ENCODE assay signal across 18 cellular contexts in the genomic region with DNA sequence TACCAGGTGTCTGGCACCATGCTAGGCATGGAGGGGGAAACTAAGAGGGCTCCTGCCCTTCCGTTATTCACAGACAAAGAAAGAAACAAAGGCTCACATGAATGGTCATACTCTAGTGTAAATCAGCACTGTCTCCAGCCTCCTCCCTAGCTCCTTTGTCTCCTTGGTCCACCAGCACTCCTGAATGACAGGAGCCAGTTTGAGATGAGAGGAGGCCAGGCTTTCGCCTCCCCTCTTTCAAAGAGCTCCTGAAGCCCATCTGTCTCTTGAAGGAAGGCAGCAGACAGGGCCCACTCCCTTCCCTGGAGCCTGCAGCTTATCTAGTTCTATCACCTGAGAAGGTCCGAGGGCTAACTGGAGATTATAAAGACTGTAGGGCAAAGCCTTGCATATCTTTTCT.
"Had no signal": no experiment of that assay in that cellular context is flagged by ENCODE, and none has a peak within 500 bp of the region (broad histone marks: within the 10 kb centered on the region; RNA-seq: fewer than 3 reads in every experiment).

No MANE protein-coding gene starts in this region.

- H3K9me3 ChIP-seq: esophagus squamous epithelium, ovary, right lobe of liver had no signal

- H3K4me1 ChIP-seq: esophagus squamous epithelium had no signal

- ATAC-seq: activated CD4-positive, alpha-beta T cell treated with anti-CD3 and anti-CD28 coated beads for 36 hours; activated CD8-positive, alpha-beta memory T cell treated with anti-CD3 and anti-CD28 coated beads, Interleukin-2, amount 10 ng/mL, durations not matched to agents 7 days and 5 days; activated T-helper 17 cell treated with anti-CD3 and anti-CD28 coated beads, Interleukin-2, amount 50 U/mL, for 72 hours; left ventricle myocardium superior; right lobe of liver; stimulated activated naive CD8-positive, alpha-beta T cell treated with anti-CD3 and anti-CD28 coated beads, Interleukin-15, amount 100 ng/mL, for 72 hours had no signal

- H3K4me3 ChIP-seq: esophagus squamous epithelium, ovary, right lobe of liver had no signal

- H3K27me3 ChIP-seq: esophagus squamous epithelium, ovary, right lobe of liver had no signal

- H3K27ac ChIP-seq: esophagus squamous epithelium, ovary, right lobe of liver, VCaP had no signal

- H3K36me3 ChIP-seq: esophagus squamous epithelium, ovary, right lobe of liver had no signal

- DNase-seq: activated CD4-positive, alpha-beta memory T cell treated with anti-CD3 and anti-CD28 coated beads for 36 hours; activated CD4-positive, alpha-beta T cell treated with anti-CD3 and anti-CD28 coated beads for 36 hours; activated CD8-positive, alpha-beta memory T cell treated with anti-CD3 and anti-CD28 coated beads, Interleukin-2, amount 10 ng/mL, durations not matched to agents 7 days and 5 days; activated naive CD4-positive, alpha-beta T cell; activated naive CD8-positive, alpha-beta T cell treated with anti-CD3 and anti-CD28 coated beads for 36 hours; activated T-cell treated with anti-CD3 and anti-CD28 coated beads, Interleukin-2, amount 50 U/mL, for 1 hour; amniotic stem cell; effector memory CD4-positive, alpha-beta T cell; esophagus squamous epithelium; left ventricle myocardium superior; ovary; right lobe of liver; small intestine; stimulated activated CD4-positive, alpha-beta T cell treated with anti-CD3 and anti-CD28 coated beads, Interleukin-15, amount 100 ng/mL, for 24 hours; stimulated activated CD4-positive, alpha-beta T cell treated with anti-CD3 and anti-CD28 coated beads, Interleukin-4, amount 100 ng/mL, for 1 hour; stimulated activated naive CD8-positive, alpha-beta T cell treated with anti-CD3 and anti-CD28 coated beads, Interleukin-15, amount 100 ng/mL, for 72 hours had no signal
